In the genomic region with DNA sequence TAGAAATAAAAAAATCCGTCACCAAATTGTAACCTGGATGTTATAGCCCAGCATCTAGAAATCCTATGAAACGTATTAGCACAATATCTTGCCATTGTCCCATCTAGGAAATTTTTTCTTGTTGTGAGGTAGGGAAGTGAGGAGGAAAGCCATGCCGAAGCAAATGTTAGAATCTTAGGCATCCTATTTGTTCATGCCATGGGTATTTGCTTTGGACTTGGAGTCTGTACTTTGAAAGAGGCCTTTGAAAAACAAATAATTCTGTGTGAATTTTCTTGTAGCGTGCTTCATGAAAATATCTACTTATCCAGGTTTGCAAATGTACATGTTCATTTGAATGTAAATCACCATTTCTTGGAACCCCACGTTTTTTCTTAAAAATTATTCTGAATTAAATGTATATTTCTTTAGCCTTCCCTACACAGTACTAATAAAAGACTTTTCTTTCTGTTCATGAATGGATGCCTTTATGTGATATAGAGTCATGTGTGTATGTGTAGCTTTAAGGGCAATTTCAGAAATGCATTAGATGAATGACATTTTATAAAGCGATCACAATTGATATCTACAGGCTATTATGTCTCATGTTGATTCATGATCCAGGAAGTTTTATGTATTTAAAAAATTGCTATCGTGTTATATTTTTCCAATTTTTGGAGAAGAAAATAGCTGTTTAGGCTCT, we compare ENCODE assay signal across 25 cellular contexts.
"Had no signal": no experiment of that assay in that cellular context is flagged by ENCODE, and none has a peak within 500 bp of the region (broad histone marks: within the 10 kb centered on the region; RNA-seq: fewer than 3 reads in every experiment).

No MANE protein-coding gene starts in this region.

- H3K9ac ChIP-seq: SK-N-SH had no signal

- H3K9me3 Mint-ChIP-seq: activated CD8-positive, alpha-beta T cell treated with anti-CD3 and anti-CD28 coated beads for 36 hours; activated T-cell treated with anti-CD3 and anti-CD28 coated beads, Interleukin-2, amount 50 U/mL, for 4 hours; activated T-helper 17 cell treated with anti-CD3 and anti-CD28 coated beads, Interleukin-2, amount 50 U/mL, for 72 hours; endodermal cell; natural killer cell had no signal

- H3K4me3 Mint-ChIP-seq: activated CD8-positive, alpha-beta T cell treated with anti-CD3 and anti-CD28 coated beads for 36 hours; activated T-cell treated with anti-CD3 and anti-CD28 coated beads, Interleukin-2, amount 50 U/mL, for 4 hours; activated T-helper 17 cell treated with anti-CD3 and anti-CD28 coated beads, Interleukin-2, amount 50 U/mL, for 72 hours; endodermal cell; natural killer cell; T-helper 17 cell had no signal

- ATAC-seq: activated CD8-positive, alpha-beta T cell treated with anti-CD3 and anti-CD28 coated beads for 36 hours; activated naive CD4-positive, alpha-beta T cell treated with anti-CD3 and anti-CD28 coated beads, Interleukin-2, amount 50 U/mL, for 72 hours; activated T-cell treated with anti-CD3 and anti-CD28 coated beads, Interleukin-2, amount 50 U/mL, for 4 hours; activated T-helper 17 cell treated with anti-CD3 and anti-CD28 coated beads, Interleukin-2, amount 50 U/mL, for 72 hours; body of pancreas; natural killer cell; right cardiac atrium; T-helper 17 cell had no signal

- H3K27me3 ChIP-seq: body of pancreas, esophagus squamous epithelium, spleen, suprapubic skin, tibial artery had no signal

- H3K4me3 ChIP-seq: body of pancreas, esophagus squamous epithelium, lower lobe of right lung, spleen, suprapubic skin, tibial artery had no signal

- H3K4me1 ChIP-seq: esophagus squamous epithelium, lower lobe of right lung, spleen, suprapubic skin had no signal

- H3K9me3 ChIP-seq: body of pancreas, esophagus squamous epithelium, lower lobe of right lung, SK-N-SH, spleen, suprapubic skin, tibial artery had no signal

- H3K27ac ChIP-seq: body of pancreas, esophagus squamous epithelium, lower lobe of right lung, spleen, suprapubic skin, tibial artery had no signal

- DNase-seq: activated CD4-positive, alpha-beta T cell treated with anti-CD3 and anti-CD28 coated beads for 1 hour; activated CD4-positive, alpha-beta T cell treated with anti-CD3 and anti-CD28 coated beads, Interleukin-2, amount 50 U/mL, for 1 hour; activated CD8-positive, alpha-beta T cell treated with anti-CD3 and anti-CD28 coated beads for 36 hours; activated T-cell treated with anti-CD3 and anti-CD28 coated beads, Interleukin-2, amount 50 U/mL, for 4 hours; anterior cingulate cortex; body of pancreas; caudate nucleus; cortex of kidney; endodermal cell; esophagus squamous epithelium; glutamatergic neuron; left cardiac atrium; lower lobe of right lung; mesendoderm; natural killer cell; right cardiac atrium; SK-N-SH; spleen; stimulated activated naive CD4-positive, alpha-beta T cell; T-helper 17 cell; T1000; tibial artery had no signal

- H3K27me3 Mint-ChIP-seq: activated CD8-positive, alpha-beta T cell treated with anti-CD3 and anti-CD28 coated beads for 36 hours; activated T-helper 17 cell treated with anti-CD3 and anti-CD28 coated beads, Interleukin-2, amount 50 U/mL, for 72 hours; T-helper 17 cell had no signal

- H3K27ac Mint-ChIP-seq: activated CD8-positive, alpha-beta T cell treated with anti-CD3 and anti-CD28 coated beads for 36 hours; activated naive CD4-positive, alpha-beta T cell treated with anti-CD3 and anti-CD28 coated beads, Interleukin-2, amount 50 U/mL, for 72 hours; activated T-helper 17 cell treated with anti-CD3 and anti-CD28 coated beads, Interleukin-2, amount 50 U/mL, for 72 hours; natural killer cell; T-helper 17 cell had no signal

- H3K4me1 Mint-ChIP-seq: activated T-helper 17 cell treated with anti-CD3 and anti-CD28 coated beads, Interleukin-2, amount 50 U/mL, for 72 hours; natural killer cell; T-helper 17 cell had no signal

- H3K36me3 Mint-ChIP-seq: natural killer cell had no signal
